Comparison of ENCODE assay signal across 1 cellular context in genomic region chr2:241291152-241291551, GRCh38.
TF ChIP-seq lines count a peak whose summit lies in the region.

No MANE protein-coding gene starts in this region.

TF ChIP-seq in GM23338, 12 proteins besides CTCF, POLR2A, EP300 and RAD21:
- no peak for TF ChIP-seq ZNF462 (CRISPR knock-in tag; IDR thresholded peaks at IDR 0.05)
- no peak for TF ChIP-seq CREB1 (CRISPR knock-in tag; IDR thresholded peaks at IDR 0.05; ENCODE audit: low read depth)
- no peak for TF ChIP-seq ETS1 (IDR thresholded peaks at IDR 0.05)
- no peak for TF ChIP-seq NANOG (IDR thresholded peaks at IDR 0.05; ENCODE audit: borderline replicate concordance)
- TF ChIP-seq EZH2phosphoT487 (IDR thresholded peaks at IDR 0.05; ENCODE audit: unreplicated experiment), result no peak
- no peak for TF ChIP-seq STAT1 (IDR thresholded peaks at IDR 0.05; ENCODE audit: unreplicated experiment)
